Comparison of ENCODE assay signal across 2 cellular contexts in genomic region chr12:110550981-110551380, GRCh38.
TF ChIP-seq lines count a peak whose summit lies in the region.

No MANE protein-coding gene starts in this region.

TF ChIP-seq in IMR-90, 13 proteins besides CTCF, POLR2A, EP300 and RAD21:
- TF ChIP-seq MXI1 (IDR thresholded peaks at IDR 0.05; ENCODE audit: borderline replicate concordance, low read depth, low read length) (no peak), CEBPB (IDR thresholded peaks at IDR 0.05; ENCODE audit: low read depth, low read length) (peak; percentile 73)

TF ChIP-seq in liver, 16 proteins besides CTCF, POLR2A, EP300 and RAD21:
- TF ChIP-seq HNF4A (conservative IDR thresholded peaks at IDR 0.05) (peak; percentile 20 to 25), FOXA2 (IDR thresholded peaks at IDR 0.05) (peak; percentile 8), ATF3 (IDR thresholded peaks at IDR 0.05) (no peak), ZBTB33 (IDR thresholded peaks at IDR 0.05) (no peak)
